Comparison of ENCODE assay signal across 22 cellular contexts in genomic region chr21:42075686-42076471, GRCh38. TPM values are rescaled to one million over a fixed set of nuclear protein-coding genes. Genes with fewer than 3 reads are reported as not detected.
DNase-seq lines count a peak whose midpoint lies in the region; ATAC-seq and TF ChIP-seq lines count a peak whose summit lies in the region.
"Had no signal": no experiment of that assay in that cellular context is flagged by ENCODE, and none has a peak within 500 bp of the region (broad histone marks: within the 10 kb centered on the region; RNA-seq: fewer than 3 reads in every experiment).

No MANE protein-coding gene starts in this region.

- TF ChIP-seq CTCF in Loucy (conservative IDR thresholded peaks at IDR 0.05; ENCODE audit: low read length) (peak; percentile 24; the same call in 1 of the 2 replicates), chondrocyte (IDR thresholded peaks at IDR 0.05) (no peak), mucosa of descending colon (IDR thresholded peaks at IDR 0.05) (no peak), upper lobe of right lung (IDR thresholded peaks at IDR 0.05) (no peak)

- no peaks in the 10 kb centered on the region for H3K36me3 Mint-ChIP-seq in chondrocyte (ENCODE audit: low read depth)
- H3K36me3 Mint-ChIP-seq: CD4-positive, CD25-positive, alpha-beta regulatory T cell had no signal

- intact Hi-C loops in mucosa of descending colon (cut with DNase I, micrococcal nuclease) (no loop called here), upper lobe of right lung (cut with DNase I) (no loop called here)

- DNase-seq in chondrocyte (ENCODE audit: low spot score) (peak; percentile 88), mucosa of descending colon (peak in 2 of 3 donors; percentile 18 to 45), upper lobe of right lung (peak; percentile 60), MV-4-11 (lab: John Stamatoyannopoulos, UW) (no peak), midbrain (lab: John Stamatoyannopoulos, UW) (no peak)
- no peak for DNase-seq in stimulated activated CD4-positive, alpha-beta T cell treated with anti-CD3 and anti-CD28 coated beads, Interleukin-15, amount 100 ng/mL, for 24 hours
- DNase-seq: CD4-positive, CD25-positive, alpha-beta regulatory T cell; COR-L47; DMS 273 treated with DMSO at 0.1 percent for 48 hours; DMS79 treated with DMSO at 0.1 percent for 48 hours; KBM-7; NCI-H1105; NCI-H146; NCI-H2029; NCI-H2227 treated with DMSO at 0.1 percent for 48 hours; NCI-H510A; SHP77 treated with DMSO at 0.1 percent for 48 hours had no signal

- no peak for ATAC-seq in mucosa of descending colon
- ATAC-seq in upper lobe of right lung, result no peak
- ATAC-seq in HG02610 (IDR thresholded peaks at IDR 0.05; ENCODE audit: unreplicated experiment), result no peak

- H3K9me3 Mint-ChIP-seq in chondrocyte (ENCODE audit: low read depth), result no peaks in the 10 kb centered on the region
- H3K9me3 Mint-ChIP-seq: CD4-positive, CD25-positive, alpha-beta regulatory T cell had no signal

- peaks cover 1% of the 10 kb centered on the region for H3K27me3 Mint-ChIP-seq in chondrocyte (ENCODE audit: low read depth)

- no peak overlapping the region for H2AFZ ChIP-seq in Loucy (ENCODE audit: low read length)

- no peaks in the 10 kb centered on the region for H3K79me2 ChIP-seq in Loucy (ENCODE audit: insufficient read depth, low read length)

- H3K9me3 ChIP-seq in Loucy (ENCODE audit: insufficient read depth, low read depth, low read length) (no peaks in the 10 kb centered on the region), mucosa of descending colon (no peaks in the 10 kb centered on the region), upper lobe of right lung (no peaks in the 10 kb centered on the region)

- no peak overlapping the region for H3K4me3 ChIP-seq in Loucy (ENCODE audit: low read length, poor library complexity, severe bottlenecking)
- H3K4me3 ChIP-seq in mucosa of descending colon, result no peak overlapping the region
- H3K4me3 ChIP-seq in upper lobe of right lung, result no peak overlapping the region
- H3K4me3 ChIP-seq: SK-N-MC had no signal

- H3K4me3 Mint-ChIP-seq in chondrocyte (ENCODE audit: unreplicated experiment), result no peak overlapping the region
- H3K4me3 Mint-ChIP-seq: CD4-positive, CD25-positive, alpha-beta regulatory T cell had no signal

- no peak overlapping the region for H3K27ac ChIP-seq in upper lobe of right lung
- H3K27ac ChIP-seq: RWPE1, SK-N-MC had no signal

- no peaks in the 10 kb centered on the region for H3K9me2 ChIP-seq in Loucy (replicated peaks; ENCODE audit: low read depth, low read length)

- no peak overlapping the region for H3K27ac Mint-ChIP-seq in chondrocyte (ENCODE audit: unreplicated experiment)
- H3K27ac Mint-ChIP-seq: CD4-positive, CD25-positive, alpha-beta regulatory T cell had no signal

- no peak overlapping the region for H3K4me2 ChIP-seq in Loucy (ENCODE audit: low read depth, low read length, poor library complexity, severe bottlenecking)

- no peak overlapping the region for H3K9ac ChIP-seq in Loucy (ENCODE audit: low read depth, low read length, poor library complexity, severe bottlenecking)

- no peaks in the 10 kb centered on the region for H4K20me1 ChIP-seq in Loucy (ENCODE audit: insufficient read depth, low read length, poor library complexity, severe bottlenecking)

- H3K36me3 ChIP-seq in Loucy (ENCODE audit: insufficient read depth, low read length), result no peaks in the 10 kb centered on the region
- no peaks in the 10 kb centered on the region for H3K36me3 ChIP-seq in mucosa of descending colon (ENCODE audit: low read depth)
- H3K36me3 ChIP-seq in upper lobe of right lung, result no peaks in the 10 kb centered on the region

- H3K27me3 ChIP-seq in Loucy (ENCODE audit: insufficient read depth, low read length, poor library complexity, severe bottlenecking) (no peaks in the 10 kb centered on the region), upper lobe of right lung (no peaks in the 10 kb centered on the region)

- H3K4me1 Mint-ChIP-seq in chondrocyte (ENCODE audit: low read depth), result peaks cover 17% of the 10 kb centered on the region

- no peaks in the 10 kb centered on the region for H3F3A ChIP-seq in Loucy (ENCODE audit: low read depth)

- H3K4me1 ChIP-seq in Loucy (ENCODE audit: insufficient read depth, low read length, poor library complexity, severe bottlenecking), result peaks cover 21% of the 10 kb centered on the region
- H3K4me1 ChIP-seq in mucosa of descending colon (ENCODE audit: low read depth), result no peaks in the 10 kb centered on the region
- no peaks in the 10 kb centered on the region for H3K4me1 ChIP-seq in upper lobe of right lung

RNA-seq across cellular contexts. Expression of gene UMODL1, which starts 4.8 kb away (rescaled TPM):
- total RNA-seq in chondrocyte, result 0.29 TPM in 1 of 3 replicates, not detected in the others
- under 1 TPM; 0.14 to 0.90 (median 0.16) TPM for total RNA-seq in mucosa of descending colon
- total RNA-seq in upper lobe of right lung, result 0.49 TPM
- total RNA-seq: H4 had no signal

Comparison
In these comparisons a context has a peak if more than half of its experiments do, and no peak if none do; other contexts are left out.
1. DNase-seq: peak in chondrocyte (single experiment), mucosa of descending colon (2 of 3) and upper lobe of right lung (single experiment); none in stimulated activated CD4-positive, alpha-beta T cell treated with anti-CD3 and anti-CD28 coated beads, Interleukin-15, amount 100 ng/mL, for 24 hours (single experiment), MV-4-11 (single experiment) and midbrain (single experiment).